ENCODE assay signal across 8 cellular contexts in genomic region chr2:64488050-64488974, GRCh38. TPM values are rescaled to one million over a fixed set of nuclear protein-coding genes. Genes with fewer than 3 reads are reported as not detected.
A peak's percentile ranks its signal among the peaks of the same experiment; 100 is the strongest.
DNase-seq lines count a peak whose midpoint lies in the region; ATAC-seq and TF ChIP-seq lines count a peak whose summit lies in the region.

No MANE protein-coding gene starts in this region.

- no peak overlapping the region for H3K4me2 ChIP-seq in OCI-LY7 (ENCODE audit: low read length)
- H3K4me2 ChIP-seq in neural cell (ENCODE audit: low read length) = no peak overlapping the region

- no peaks in the 10 kb centered on the region for H3K36me3 ChIP-seq in OCI-LY7 (ENCODE audit: insufficient read depth, low read length)
- no peaks in the 10 kb centered on the region for H3K36me3 ChIP-seq in neural cell (ENCODE audit: insufficient read depth, low read length)

- H3K9ac ChIP-seq in neural cell (ENCODE audit: low read length) = no peak overlapping the region

- no peaks in the 10 kb centered on the region for H3K27me3 ChIP-seq in neural cell (ENCODE audit: insufficient read depth, low read depth, low read length)

- peak; percentile 24 for TF ChIP-seq RAD21 in neural cell (conservative IDR thresholded peaks at IDR 0.05)

- TF ChIP-seq EP300 in neural cell (conservative IDR thresholded peaks at IDR 0.05; ENCODE audit: poor library complexity, severe bottlenecking) = no peak

- CTCF ChIA-PET in OCI-LY7 (lab: Charles Lee; ENCODE audit: unreplicated experiment) = interaction anchor here (0.6 to 0.9 kb wide), 5 partner anchors 18 to 160 kb away, joined by 3 to 6 read pairs (median 3); no protein-coding TSS in a partner anchor

- ATAC-seq in HG03097 (IDR thresholded peaks at IDR 0.05; ENCODE audit: low FRiP score, unreplicated experiment) (peak; percentile 52), HG03469 (IDR thresholded peaks at IDR 0.05; ENCODE audit: unreplicated experiment) (no peak)
- peak; percentile 83 for ATAC-seq in stimulated activated naive CD8-positive, alpha-beta T cell treated with anti-CD3 and anti-CD28 coated beads, Interleukin-15, Interleukin-2, amounts not matched to agents 100 U/mL and 50 U/mL, for 24 hours

- H2AFZ ChIP-seq in OCI-LY7 (ENCODE audit: low read length) (no peak overlapping the region), neural cell (ENCODE audit: low read depth, low read length) (no peak overlapping the region)

- H4K20me1 ChIP-seq in OCI-LY7 (ENCODE audit: insufficient read depth, low read length) (no peaks in the 10 kb centered on the region), neural cell (ENCODE audit: insufficient read depth) (no peaks in the 10 kb centered on the region)

- DNase-seq in GM12864 (ENCODE audit: low read depth) (peak; percentile 43), OCI-LY7 (ENCODE audit: low spot score) (peak; percentile 80), activated T-cell treated with anti-CD3 and anti-CD28 coated beads for 4 hours (peak; percentile 85), fibroblast of gingiva (ENCODE audit: low read depth) (peak; percentile 27)
- peak; percentile 88 for DNase-seq in stimulated activated naive CD8-positive, alpha-beta T cell treated with anti-CD3 and anti-CD28 coated beads, Interleukin-15, Interleukin-2, amounts not matched to agents 100 U/mL and 50 U/mL, for 24 hours

- no peaks in the 10 kb centered on the region for H3K79me2 ChIP-seq in OCI-LY7 (ENCODE audit: insufficient read depth, low read depth, low read length)
- H3K79me2 ChIP-seq in neural cell (replicated peaks; ENCODE audit: insufficient read depth, low read length) = no peaks in the 10 kb centered on the region

- H3K9me3 ChIP-seq in OCI-LY7 (ENCODE audit: low read length) (no peaks in the 10 kb centered on the region), neural cell (ENCODE audit: low read length) (no peaks in the 10 kb centered on the region)

- no TSS peak for BruUV-seq in OCI-LY7 (replicated peaks; lab: Mats Ljungman, UMichigan)

- H3K4me3 ChIP-seq in GM12864 (ENCODE audit: low read depth, low read length) (no peak overlapping the region), OCI-LY7 (ENCODE audit: low read depth, low read length, poor library complexity, severe bottlenecking) (no peak overlapping the region), neural cell (ENCODE audit: low read length) (no peak overlapping the region)

- intact Hi-C loops in OCI-LY7 (cut with micrococcal nuclease; ENCODE audit: unreplicated experiment) = loop anchor here (1.0 kb wide), 2 partner anchors 157 to 439 kb away; no protein-coding TSS in a partner anchor

- H3K4me1 ChIP-seq in OCI-LY7 (ENCODE audit: insufficient read depth, low read length, poor library complexity, severe bottlenecking) = no peaks in the 10 kb centered on the region

- H3K27ac ChIP-seq in OCI-LY7 (ENCODE audit: low read depth, low read length, poor library complexity, severe bottlenecking) (no peak overlapping the region), neural cell (ENCODE audit: low read length) (no peak overlapping the region)

- POLR2A ChIA-PET in OCI-LY7 (lab: Charles Lee) = interaction anchor here (0.6 to 1.1 kb wide), 3 partner anchors 33 to 646 kb away, joined by 3 read pairs; no protein-coding TSS in a partner anchor

- H3F3A ChIP-seq in neural cell (ENCODE audit: insufficient read depth, low read length, poor library complexity, severe bottlenecking) = no peaks in the 10 kb centered on the region

- H3K9me2 ChIP-seq in OCI-LY7 (ENCODE audit: insufficient read depth, low read length) = no peaks in the 10 kb centered on the region
- H3K9me2 ChIP-seq in neural cell (ENCODE audit: insufficient read depth, low read length) = no peaks in the 10 kb centered on the region

- TF ChIP-seq CTCF in GM12864 (IDR thresholded peaks at IDR 0.05; ENCODE audit: low read depth, low read length, missing control alignments) = peak; percentile 88
- TF ChIP-seq CTCF in OCI-LY7 (conservative IDR thresholded peaks at IDR 0.05; ENCODE audit: low read length) = peak; percentile 98
- TF ChIP-seq CTCF in neural cell (IDR thresholded peaks at IDR 0.05; ENCODE audit: poor library complexity, severe bottlenecking) = peak; percentile 50

TF ChIP-seq in neural cell, 6 proteins besides CTCF, POLR2A, EP300 and RAD21:
- TF ChIP-seq SMC3 (conservative IDR thresholded peaks at IDR 0.05; ENCODE audit: poor library complexity) (no peak), REST (IDR thresholded peaks at IDR 0.05; ENCODE audit: borderline replicate concordance) (no peak), EZH2 (IDR thresholded peaks at IDR 0.05; ENCODE audit: borderline replicate concordance, insufficient read depth, low read length, poor library complexity, severe bottlenecking) (no peak), POLR2AphosphoS5 (IDR thresholded peaks at IDR 0.05) (no peak), MXI1 (conservative IDR thresholded peaks at IDR 0.05; ENCODE audit: poor library complexity, severe bottlenecking) (no peak), TAF1 (IDR thresholded peaks at IDR 0.05; ENCODE audit: low read depth) (no peak)
TF ChIP-seq in neural cell: peak in this region for 0.

RNA-seq across cellular contexts. Expression of gene LGALSL, which starts 34.4 kb away (rescaled TPM):
- total RNA-seq in OCI-LY7 (2014; rRNA removed; shearing (Covaris generic)) = 3.1 and 3.2 TPM in 2 replicates
- 3.8 and 4.5 TPM in 2 replicates for total RNA-seq in OCI-LY7 (2022)
- 39.3 and 43.6 TPM in 2 replicates for polyA plus RNA-seq in neural cell
- 56.1 and 61.4 TPM in 2 replicates for polyA minus RNA-seq in neural cell

RNA-seq across cellular contexts. Expression of gene AFTPH, which starts 35.8 kb away (rescaled TPM):
- 39.0 and 40.6 TPM in 2 replicates for total RNA-seq in OCI-LY7 (2014; rRNA removed; shearing (Covaris generic))
- 30.0 and 34.7 TPM in 2 replicates for total RNA-seq in OCI-LY7 (2022)
- polyA plus RNA-seq in neural cell = 57.4 and 63.0 TPM in 2 replicates
- 93.2 and 95.4 TPM in 2 replicates for polyA minus RNA-seq in neural cell

Comparison
In these comparisons a context has a peak if more than half of its experiments do, and no peak if none do; other contexts are left out.
1. DNase-seq: peak in every context shown above with its lines; median percentile 88 in stimulated activated naive CD8-positive, alpha-beta T cell treated with anti-CD3 and anti-CD28 coated beads, Interleukin-15, Interleukin-2, amounts not matched to agents 100 U/mL and 50 U/mL, for 24 hours; 85 in activated T-cell treated with anti-CD3 and anti-CD28 coated beads for 4 hours; 80 in OCI-LY7; 43 in GM12864; 27 in fibroblast of gingiva.